3 cellular contexts compared by ENCODE assay signal in genomic region chr12:32362892-32363291, GRCh38.
A peak's percentile ranks its signal among the peaks of the same experiment; 100 is the strongest.
TF ChIP-seq lines count a peak whose summit lies in the region.

No MANE protein-coding gene starts in this region.

TF ChIP-seq in GM23338, 12 proteins besides CTCF, POLR2A, EP300 and RAD21 (continues in another document):
- no peak for TF ChIP-seq ZNF331 (CRISPR knock-in tag; IDR thresholded peaks at IDR 0.05; ENCODE audit: low read depth)
- no peak for TF ChIP-seq NANOG (IDR thresholded peaks at IDR 0.05; ENCODE audit: borderline replicate concordance)
- no peak for TF ChIP-seq CREB1 (CRISPR knock-in tag; IDR thresholded peaks at IDR 0.05; ENCODE audit: low read depth)
- TF ChIP-seq POLR2AphosphoS5 (IDR thresholded peaks at IDR 0.05; ENCODE audit: low read depth) = no peak
- TF ChIP-seq ETS1 (IDR thresholded peaks at IDR 0.05) = no peak
- TF ChIP-seq EZH2 (IDR thresholded peaks at IDR 0.05; ENCODE audit: low read depth, unreplicated experiment) = no peak
- no peak for TF ChIP-seq EZH2phosphoT487 (IDR thresholded peaks at IDR 0.05; ENCODE audit: unreplicated experiment)
- no peak for TF ChIP-seq JUNB (IDR thresholded peaks at IDR 0.05; ENCODE audit: unreplicated experiment)
- TF ChIP-seq, protein P1, sequence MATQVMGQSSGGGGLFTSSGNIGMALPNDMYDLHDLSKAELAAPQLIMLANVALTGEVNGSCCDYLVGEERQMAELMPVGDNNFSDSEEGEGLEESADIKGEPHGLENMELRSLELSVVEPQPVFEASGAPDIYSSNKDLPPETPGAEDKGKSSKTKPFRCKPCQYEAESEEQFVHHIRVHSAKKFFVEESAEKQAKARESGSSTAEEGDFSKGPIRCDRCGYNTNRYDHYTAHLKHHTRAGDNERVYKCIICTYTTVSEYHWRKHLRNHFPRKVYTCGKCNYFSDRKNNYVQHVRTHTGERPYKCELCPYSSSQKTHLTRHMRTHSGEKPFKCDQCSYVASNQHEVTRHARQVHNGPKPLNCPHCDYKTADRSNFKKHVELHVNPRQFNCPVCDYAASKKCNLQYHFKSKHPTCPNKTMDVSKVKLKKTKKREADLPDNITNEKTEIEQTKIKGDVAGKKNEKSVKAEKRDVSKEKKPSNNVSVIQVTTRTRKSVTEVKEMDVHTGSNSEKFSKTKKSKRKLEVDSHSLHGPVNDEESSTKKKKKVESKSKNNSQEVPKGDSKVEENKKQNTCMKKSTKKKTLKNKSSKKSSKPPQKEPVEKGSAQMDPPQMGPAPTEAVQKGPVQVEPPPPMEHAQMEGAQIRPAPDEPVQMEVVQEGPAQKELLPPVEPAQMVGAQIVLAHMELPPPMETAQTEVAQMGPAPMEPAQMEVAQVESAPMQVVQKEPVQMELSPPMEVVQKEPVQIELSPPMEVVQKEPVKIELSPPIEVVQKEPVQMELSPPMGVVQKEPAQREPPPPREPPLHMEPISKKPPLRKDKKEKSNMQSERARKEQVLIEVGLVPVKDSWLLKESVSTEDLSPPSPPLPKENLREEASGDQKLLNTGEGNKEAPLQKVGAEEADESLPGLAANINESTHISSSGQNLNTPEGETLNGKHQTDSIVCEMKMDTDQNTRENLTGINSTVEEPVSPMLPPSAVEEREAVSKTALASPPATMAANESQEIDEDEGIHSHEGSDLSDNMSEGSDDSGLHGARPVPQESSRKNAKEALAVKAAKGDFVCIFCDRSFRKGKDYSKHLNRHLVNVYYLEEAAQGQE (IDR thresholded peaks at IDR 0.05; ENCODE audit: unreplicated experiment) = no peak
- no peak for TF ChIP-seq STAT1 (IDR thresholded peaks at IDR 0.05; ENCODE audit: unreplicated experiment)
- TF ChIP-seq ZNF114 (CRISPR knock-in tag; IDR thresholded peaks at IDR 0.05) = no peak

TF ChIP-seq in IMR-90, 13 proteins besides CTCF, POLR2A, EP300 and RAD21:
- TF ChIP-seq MAFK (IDR thresholded peaks at IDR 0.05; ENCODE audit: low read depth, low read length) (0 out of 2 replicates have a peak, but pooled peaks have one; percentile 20), CEBPB (IDR thresholded peaks at IDR 0.05; ENCODE audit: low read depth, low read length) (no peak), ELK1 (IDR thresholded peaks at IDR 0.05; ENCODE audit: borderline replicate concordance, low read depth, low read length) (no peak)

TF ChIP-seq in H1, 55 proteins besides CTCF, POLR2A, EP300 and RAD21:
- TF ChIP-seq KDM5A (IDR thresholded peaks at IDR 0.05; ENCODE audit: low read length) (no peak), FOSL1 (IDR thresholded peaks at IDR 0.05; ENCODE audit: insufficient read depth, low read depth, low read length) (no peak)
